In genomic region chr5:83472213-83472507, GRCh38 we compare ENCODE assay signal across 8 cellular contexts. TPM values are rescaled to one million over a fixed set of nuclear protein-coding genes. Genes with fewer than 3 reads are reported as not detected.
DNase-seq lines count a peak whose midpoint lies in the region; ATAC-seq and TF ChIP-seq lines count a peak whose summit lies in the region.

No MANE protein-coding gene starts in this region.

- intact Hi-C loops in Right ventricle myocardium inferior (cut with DNase I): loop anchor here (5.0 kb wide), 1 partner anchor 1120 kb away; no protein-coding TSS in a partner anchor
- intact Hi-C loops in uterus (cut with DNase I; ENCODE audit: low total_unique reads): no loop called here

- H3K9me3 ChIP-seq in cardiac muscle cell (ENCODE audit: low read depth) (no peaks in the 10 kb centered on the region), uterus (no peaks in the 10 kb centered on the region)

- no peaks in the 10 kb centered on the region for H3K36me3 Mint-ChIP-seq in memory B cell

- no peaks in the 10 kb centered on the region for H3K9me3 Mint-ChIP-seq in memory B cell

- H3K27me3 ChIP-seq in cardiac muscle cell (no peaks in the 10 kb centered on the region), uterus (peaks cover 0 to 6% of the 10 kb centered on the region in 2 donors)

- H3K27ac Mint-ChIP-seq in memory B cell: no peak overlapping the region

- no peak for TF ChIP-seq POLR2A in uterus (IDR thresholded peaks at IDR 0.05)

- TF ChIP-seq CTCF in cardiac muscle cell (IDR thresholded peaks at IDR 0.05; ENCODE audit: low read depth, low read length) (no peak), astrocyte of the cerebellum (IDR thresholded peaks at IDR 0.05; ENCODE audit: low read depth, low read length, missing control alignments) (no peak), uterus (IDR thresholded peaks at IDR 0.05) (no peak)

- H3K4me1 ChIP-seq in cardiac muscle cell (ENCODE audit: low read depth) (peaks cover 25% of the 10 kb centered on the region), uterus (no peaks in the 10 kb centered on the region)

- H3K27ac ChIP-seq in cardiac muscle cell (peak overlapping the region; percentile 78), uterus (peak overlapping the region; percentile 68 to 75)

- peak overlapping the region; percentile 44 for H3K4me3 Mint-ChIP-seq in memory B cell

- peak in 1 of 2 donors; percentile 14 for DNase-seq in cardiac muscle cell (ENCODE audit: low read depth in 1 of 2, low spot score in 1 of 2)
- no peak for DNase-seq in Right ventricle myocardium inferior (ENCODE audit: missing footprints)
- DNase-seq in astrocyte of the cerebellum (ENCODE audit: low read depth): no peak
- no peak for DNase-seq in memory B cell (ENCODE audit: low spot score in 2 of 2)
- no peak for DNase-seq in uterus
- DNase-seq in stimulated activated naive CD4-positive, alpha-beta T cell (lab: John Stamatoyannopoulos, UW): no peak
- DNase-seq in globus pallidus (ENCODE audit: low spot score): no peak

- H3K36me3 ChIP-seq in cardiac muscle cell: no peaks in the 10 kb centered on the region
- H3K36me3 ChIP-seq in uterus: no peaks in the 10 kb centered on the region

- in situ Hi-C loops in astrocyte of the cerebellum (cut with HindIII; ENCODE audit: low sequenced_read_pairs): no loop called here

- H3K4me1 Mint-ChIP-seq in memory B cell: peaks cover 16% of the 10 kb centered on the region

- peaks cover 26% of the 10 kb centered on the region for H3K27me3 Mint-ChIP-seq in memory B cell

- ATAC-seq in Right ventricle myocardium inferior (no peak), memory B cell (ENCODE audit: low read depth) (no peak), GM21576 (IDR thresholded peaks at IDR 0.05; ENCODE audit: unreplicated experiment) (no peak)

- peak overlapping the region; percentile 90 for H3K4me3 ChIP-seq in cardiac muscle cell
- peak overlapping the region; percentile 80 for H3K4me3 ChIP-seq in astrocyte of the cerebellum (ENCODE audit: low read depth, low read length)
- peak overlapping the region; percentile 35 to 46 for H3K4me3 ChIP-seq in uterus

RNA-seq across cellular contexts. Expression of gene VCAN, which starts 0.6 kb away (rescaled TPM):
- 414 and 618 TPM in 2 replicates for total RNA-seq in cardiac muscle cell
- polyA plus RNA-seq in cardiac muscle cell: 184 and 273 TPM in 2 replicates
- total RNA-seq in Right ventricle myocardium inferior: 41.2 TPM
- 100 to 1,000 TPM in 1 of 4 donors, 10 to 100 TPM in 3; 53.0 to 833 (median 65.1) TPM for total RNA-seq in uterus
